ENCODE assay signal across 16 cellular contexts in the genomic region with DNA sequence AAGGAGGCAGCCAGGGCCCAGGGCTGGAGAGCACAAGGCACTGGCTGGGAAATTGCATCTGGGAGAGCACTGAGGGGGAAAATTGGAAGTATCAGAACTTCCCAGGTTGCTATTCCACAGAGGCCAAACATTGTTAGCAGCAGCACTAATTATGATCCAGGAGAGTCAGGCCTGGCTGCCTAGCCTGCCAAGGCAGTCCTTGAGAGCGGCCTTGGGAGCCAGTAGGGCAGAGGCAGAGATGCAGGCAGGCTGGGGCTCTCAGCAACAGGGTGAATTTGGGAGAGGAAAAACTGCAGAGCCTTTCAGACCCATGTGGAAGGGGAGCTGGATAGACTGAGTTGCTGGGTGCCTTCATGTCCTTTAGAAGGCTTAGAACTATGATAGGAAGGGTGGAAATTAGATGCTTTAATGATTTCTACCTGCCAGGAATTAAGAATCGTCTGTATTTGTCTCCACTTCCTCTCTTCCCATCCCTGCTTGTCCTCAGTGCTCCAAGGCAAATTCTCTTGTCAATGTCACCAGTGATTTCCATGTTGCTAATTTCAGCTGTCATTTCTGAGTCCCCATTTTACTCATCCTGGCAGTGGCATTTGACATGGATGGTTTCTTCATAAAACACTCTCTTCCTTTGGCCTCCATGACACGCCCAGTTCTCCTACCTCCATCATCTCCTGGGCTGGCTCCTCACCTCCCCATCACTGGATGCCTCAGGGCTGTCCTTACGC. TPM values are rescaled to one million over a fixed set of nuclear protein-coding genes. Genes with fewer than 3 reads are reported as not detected.
DNase-seq lines count a peak whose midpoint lies in the region; ATAC-seq, FAIRE-seq and TF ChIP-seq lines count a peak whose summit lies in the region.
"Had no signal": no experiment of that assay in that cellular context is flagged by ENCODE, and none has a peak within 500 bp of the region (broad histone marks: within the 10 kb centered on the region; RNA-seq: fewer than 3 reads in every experiment).

No MANE protein-coding gene starts in this region.

- H3K4me1 Mint-ChIP-seq in neural progenitor cell = peaks cover 29% of the 10 kb centered on the region
- H3K4me1 Mint-ChIP-seq in T-helper 2 cell treated with Interferon-gamma antibody and Interleukin-4, amounts not matched to agents 5 μg/mL and 100 μg/mL, for 36 hours (ENCODE audit: low read depth) = peaks cover 5% of the 10 kb centered on the region

- H3K27me3 ChIP-seq in left ventricle myocardium inferior (ENCODE audit: low read depth) (no peaks in the 10 kb centered on the region), right cardiac atrium (ENCODE audit: control insufficient read depth, insufficient read depth) (no peaks in the 10 kb centered on the region), H1 (replicated peaks in 1 of 4; ENCODE audit: control insufficient read depth in 3 of 4, extremely low read depth in 1 of 4, insufficient read depth in 3 of 4, low read length in 3 of 4) (no peaks in the 10 kb centered on the region), neural progenitor cell (no peaks in the 10 kb centered on the region)

- H3K27me3 Mint-ChIP-seq in neural progenitor cell (ENCODE audit: insufficient read depth, low read depth) = peaks cover 4% of the 10 kb centered on the region
- peaks cover 31% of the 10 kb centered on the region for H3K27me3 Mint-ChIP-seq in T-helper 2 cell treated with Interferon-gamma antibody and Interleukin-4, amounts not matched to agents 5 μg/mL and 100 μg/mL, for 36 hours (ENCODE audit: low read depth)

- no peaks in the 10 kb centered on the region for H3K9me3 Mint-ChIP-seq in neural progenitor cell
- no peaks in the 10 kb centered on the region for H3K9me3 Mint-ChIP-seq in T-helper 2 cell treated with Interferon-gamma antibody and Interleukin-4, amounts not matched to agents 5 μg/mL and 100 μg/mL, for 36 hours

- WGBS in right cardiac atrium = 90% methylated on average over 4 of the region's 4 CpGs
- 77% methylated on average over 4 of the region's 4 CpGs; no CpG with 5 or more reads in 1 of the 2 experiments for WGBS in H1 (ENCODE audit: extremely low coverage in 1 of 2, insufficient coverage in 1 of 2, insufficient read length in 1 of 2, insufficient replicate concordance in 2 of 2, low coverage in 1 of 2, low lambda C conversion rate in 2 of 2, missing lambda C conversion rate in 1 of 2), 2 experiments

- no peak overlapping the region for H3K14ac ChIP-seq in H1 (ENCODE audit: insufficient read length)

- H3K79me2 ChIP-seq in H1 (ENCODE audit: control insufficient read depth in 1 of 2, insufficient read depth in 2 of 2, low read length in 2 of 2) (no peaks in the 10 kb centered on the region), neural progenitor cell (ENCODE audit: low read depth) (no peaks in the 10 kb centered on the region)

- no peak overlapping the region for H2BK15ac ChIP-seq in H1 (ENCODE audit: low read length)

- intact Hi-C loops in left ventricle myocardium inferior (cut with micrococcal nuclease) = no loop called here
- intact Hi-C loops in right cardiac atrium (cut with DNase I) = loop anchor here in 1 of 4 donors (5.0 kb wide), 1 partner anchor 631 kb away; no protein-coding TSS in a partner anchor

- peak overlapping the region; percentile 1 for H3K27ac Mint-ChIP-seq in neural progenitor cell
- no peak overlapping the region for H3K27ac Mint-ChIP-seq in T-helper 2 cell treated with Interferon-gamma antibody and Interleukin-4, amounts not matched to agents 5 μg/mL and 100 μg/mL, for 36 hours
- H3K27ac Mint-ChIP-seq: CD14-positive monocyte had no signal

- no peak overlapping the region for H2AK5ac ChIP-seq in H1 (ENCODE audit: low read depth, low read length)

- no peak overlapping the region for H3K23ac ChIP-seq in H1 (ENCODE audit: insufficient read length)

- H4K5ac ChIP-seq in H1 (ENCODE audit: insufficient read length, low read depth, low read length) = no peak overlapping the region

- no peak overlapping the region for H2BK120ac ChIP-seq in H1 (replicated peaks; ENCODE audit: low read depth, low read length)

- no peak overlapping the region for H2BK20ac ChIP-seq in H1 (ENCODE audit: low read length)

- H2BK12ac ChIP-seq in H1 (ENCODE audit: low read depth, low read length) = no peak overlapping the region

- FAIRE-seq in H1 (lab: Jason Lieb, UNC) = no peak
- FAIRE-seq: GM12878 had no signal

- TF ChIP-seq POLR2A in H1 (IDR thresholded peaks at IDR 0.05; ENCODE audit: control extremely low read depth in 1 of 2, low read depth in 2 of 2, low read length in 2 of 2) = no peak

- TF ChIP-seq CTCF in left ventricle myocardium inferior (IDR thresholded peaks at IDR 0.05; ENCODE audit: borderline replicate concordance) (no peak), H1 (IDR thresholded peaks at IDR 0.05; ENCODE audit: control extremely low read depth in 1 of 3, insufficient read depth in 1 of 3, low read depth in 1 of 3, low read length in 3 of 3) (no peak), neural progenitor cell (IDR thresholded peaks at IDR 0.05) (no peak)

- no peak overlapping the region; the same call in 1 of the 2 replicates for H3K18ac ChIP-seq in H1 (ENCODE audit: extremely low read depth, low read length)

- H3K27ac ChIP-seq in left ventricle myocardium inferior (replicated peaks) = peak overlapping the region; percentile 41
- no peak overlapping the region for H3K27ac ChIP-seq in right cardiac atrium (ENCODE audit: low read length)
- H3K27ac ChIP-seq in H1 (ENCODE audit: low read depth, low read length) = no peak overlapping the region
- H3K27ac ChIP-seq in neural progenitor cell = no peak overlapping the region
- H3K27ac ChIP-seq: RWPE1 had no signal

- H2AFZ ChIP-seq in H1 (ENCODE audit: low read length) (no peak overlapping the region), neural progenitor cell (replicated peaks) (no peak overlapping the region)

- TF ChIP-seq EP300 in H1 (IDR thresholded peaks at IDR 0.05; ENCODE audit: borderline replicate concordance in 1 of 2, low read depth in 2 of 2, low read length in 2 of 2) = no peak

- CTCF ChIA-PET in H1 (lab: Charles Lee; ENCODE audit: partially characterized antibody) = interaction anchor here (1.1 to 17.1 kb wide), 4 partner anchors 19 to 52 kb away, joined by 3 to 192 read pairs (median 4); no protein-coding TSS in a partner anchor

- H3K4ac ChIP-seq in H1 (replicated peaks; ENCODE audit: insufficient read length, low read depth, low read length) = no peak overlapping the region

- no peaks in the 10 kb centered on the region for H3K79me1 ChIP-seq in H1 (ENCODE audit: low read depth, low read length)

- no peak overlapping the region for H4K91ac ChIP-seq in H1 (replicated peaks; ENCODE audit: insufficient read length, low read length)

- POLR2A ChIA-PET in H1 (lab: Charles Lee; ENCODE audit: partially characterized antibody) = interaction anchor here (1.7 kb wide), 1 partner anchor 93 kb away, joined by 4 read pairs; no protein-coding TSS in a partner anchor

- no peaks in the 10 kb centered on the region for H3K23me2 ChIP-seq in H1 (ENCODE audit: low read depth, low read length)

- no peak overlapping the region for H3K4me3 Mint-ChIP-seq in neural progenitor cell
- H3K4me3 Mint-ChIP-seq in T-helper 2 cell treated with Interferon-gamma antibody and Interleukin-4, amounts not matched to agents 5 μg/mL and 100 μg/mL, for 36 hours = no peak overlapping the region
- H3K4me3 Mint-ChIP-seq: CD14-positive monocyte had no signal

- H3K36me3 ChIP-seq in left ventricle myocardium inferior (no peaks in the 10 kb centered on the region), H1 (ENCODE audit: control insufficient read depth in 2 of 4, insufficient read depth in 4 of 4, low read length in 3 of 4) (no peaks in the 10 kb centered on the region), neural progenitor cell (no peaks in the 10 kb centered on the region)

- H3K9me3 ChIP-seq in left ventricle myocardium inferior (replicated peaks) (no peaks in the 10 kb centered on the region), right cardiac atrium (ENCODE audit: control insufficient read depth, low read length) (no peaks in the 10 kb centered on the region), H1 (ENCODE audit: insufficient read depth in 2 of 2, low read depth in 1 of 2, low read length in 1 of 2) (no peaks in the 10 kb centered on the region), neural progenitor cell (ENCODE audit: low read depth) (no peaks in the 10 kb centered on the region)

- H4K20me1 ChIP-seq in H1 (replicated peaks in 1 of 2; ENCODE audit: control insufficient read depth in 1 of 2, insufficient read depth in 2 of 2, low read length in 2 of 2) = no peaks in the 10 kb centered on the region
- H4K20me1 ChIP-seq in neural progenitor cell (ENCODE audit: low read depth) = no peaks in the 10 kb centered on the region

- H3K9ac ChIP-seq in H1 (replicated peaks in 1 of 4; ENCODE audit: extremely low read depth in 1 of 4, low read depth in 3 of 4, low read length in 3 of 4) (no peak overlapping the region), neural progenitor cell (no peak overlapping the region)

- ATAC-seq in right cardiac atrium = no peak
- ATAC-seq in GM18498 (IDR thresholded peaks at IDR 0.05; ENCODE audit: unreplicated experiment) = no peak
- ATAC-seq: GM12878 had no signal

- H3F3A ChIP-seq in neural progenitor cell (ENCODE audit: low read depth) = no peaks in the 10 kb centered on the region

- H3K56ac ChIP-seq in H1 (replicated peaks; ENCODE audit: insufficient read length, low read depth, low read length) = no peak overlapping the region

- no peak for TF ChIP-seq RAD21 in H1 (IDR thresholded peaks at IDR 0.05 in 1 of 2, conservative IDR thresholded peaks at IDR 0.05 in 1 of 2; ENCODE audit: low read depth in 2 of 2, low read length in 2 of 2)

- peaks cover 14% of the 10 kb centered on the region for H3K4me1 ChIP-seq in left ventricle myocardium inferior
- no peaks in the 10 kb centered on the region for H3K4me1 ChIP-seq in right cardiac atrium (ENCODE audit: control insufficient read depth, insufficient read depth, low read length)
- no peaks in the 10 kb centered on the region; a peak in 1 of 7 replicates for H3K4me1 ChIP-seq in H1 (replicated peaks in 1 of 4; ENCODE audit: control insufficient read depth in 3 of 4, insufficient read depth in 4 of 4, low read length in 3 of 4)
- peaks cover 9% of the 10 kb centered on the region for H3K4me1 ChIP-seq in neural progenitor cell

- no peaks in the 10 kb centered on the region for H3K36me3 Mint-ChIP-seq in neural progenitor cell
- no peaks in the 10 kb centered on the region for H3K36me3 Mint-ChIP-seq in T-helper 2 cell treated with Interferon-gamma antibody and Interleukin-4, amounts not matched to agents 5 μg/mL and 100 μg/mL, for 36 hours (ENCODE audit: low read depth)
- H3K36me3 Mint-ChIP-seq: CD14-positive monocyte had no signal

- H3K4me2 ChIP-seq in H1 (ENCODE audit: insufficient read depth in 1 of 2, low read depth in 2 of 2, low read length in 2 of 2) (no peak overlapping the region), neural progenitor cell (no peak overlapping the region)

- no peak overlapping the region for H2BK5ac ChIP-seq in H1 (ENCODE audit: low read depth, low read length)

- DNase-seq in left ventricle myocardium inferior = no peak
- DNase-seq in right cardiac atrium = no peak
- DNase-seq in H1 (ENCODE audit: low read depth in 1 of 2, low spot score in 2 of 2) = no peak
- no peak for DNase-seq in neural progenitor cell (ENCODE audit: low spot score)
- DNase-seq in SKM-1 treated with dmso at 0.1 percent for 144 hours (lab: John Stamatoyannopoulos, UW; ENCODE audit: unreplicated experiment) = no peak
- DNase-seq in T-helper 2 cell = no peak
- no peak for DNase-seq in T-helper 2 cell treated with Interferon-gamma antibody and Interleukin-4, amounts not matched to agents 5 μg/mL and 100 μg/mL, for 36 hours (ENCODE audit: low spot score)
- DNase-seq: COR-L47, DMS79, HCEC 1CT, NCI-H2029, OCI-M1 had no signal

- H4K8ac ChIP-seq in H1 (ENCODE audit: extremely low read depth, insufficient read depth, low read length) = peak overlapping the region; percentile 23; the same call in 1 of the 2 replicates

- no peak overlapping the region for H3K4me3 ChIP-seq in left ventricle myocardium inferior
- no peak overlapping the region for H3K4me3 ChIP-seq in right cardiac atrium (ENCODE audit: low read length)
- H3K4me3 ChIP-seq in H1 (ENCODE audit: extremely low read depth in 1 of 4, insufficient read depth in 2 of 4, low read depth in 3 of 4, low read length in 4 of 4) = no peak overlapping the region
- no peak overlapping the region for H3K4me3 ChIP-seq in neural progenitor cell
- H3K4me3 ChIP-seq: GM12878 had no signal

RNA-seq across cellular contexts. Expression of a gene that starts 56.2 kb away (rescaled TPM):
- 291 TPM for total RNA-seq in left ventricle myocardium inferior
- 100 to 1,000 TPM; 198 to 242 (median 239) TPM for total RNA-seq in right cardiac atrium
- 170 TPM for polyA plus RNA-seq in right cardiac atrium
- total RNA-seq in H1 (2021; fragmentation: NEBNext Ultra II Directional; extraction: Animal tissue kit (Norgen Biotek cat#: 25700)) = 395 and 396 TPM in 2 replicates
- polyA plus RNA-seq in H1 (2011; rRNA removed) = 175 and 191 TPM in 2 replicates
- 234 TPM for polyA plus RNA-seq in H1 (2011; cell fraction: cytosol; rRNA removed)
- 241 TPM for polyA plus RNA-seq in H1 (2011; cell fraction: nucleus; rRNA removed)
- polyA plus RNA-seq in H1 (2012, experiment 1 of 2) = 278 to 534 TPM (median 326 TPM) in 4 replicates
- polyA plus RNA-seq in H1 (2012, experiment 2 of 2) = 43.2 TPM
- polyA plus RNA-seq in H1 (2013, experiment 1 of 2) = 237 TPM
- polyA plus RNA-seq in H1 (2013, experiment 2 of 2) = 226 TPM
- 421 and 480 TPM in 2 replicates for polyA minus RNA-seq in H1 (2011; rRNA and poly(A)+ RNA removed)
- polyA minus RNA-seq in H1 (2011; cell fraction: cytosol; rRNA and poly(A)+ RNA removed) = 298 TPM
- 278 TPM for polyA minus RNA-seq in H1 (2011; cell fraction: nucleus; rRNA and poly(A)+ RNA removed)
- 259 and 276 TPM in 2 replicates for total RNA-seq in neural progenitor cell (ENCODE audit: low replicate concordance)
